ENCODE assay signal across 1 cellular context in genomic region chr12:43728117-43728516, GRCh38.
A peak's percentile ranks its signal among the peaks of the same experiment; 100 is the strongest.
TF ChIP-seq lines count a peak whose summit lies in the region.

No MANE protein-coding gene starts in this region.

TF ChIP-seq in HepG2, 621 proteins besides CTCF, POLR2A, EP300 and RAD21:
- TF ChIP-seq IRX3 (CRISPR knock-in tag; IDR thresholded peaks at IDR 0.05; ENCODE audit: borderline replicate concordance, low read depth): no peak
- no peak for TF ChIP-seq XBP1 (CRISPR knock-in tag; IDR thresholded peaks at IDR 0.05)
- no peak for TF ChIP-seq AFF4 (CRISPR knock-in tag; IDR thresholded peaks at IDR 0.05)
- TF ChIP-seq ZNF530 (CRISPR knock-in tag; IDR thresholded peaks at IDR 0.05; ENCODE audit: low read depth): no peak
- TF ChIP-seq ZNF20 (CRISPR knock-in tag; IDR thresholded peaks at IDR 0.05): no peak
- TF ChIP-seq THYN1 (CRISPR knock-in tag; IDR thresholded peaks at IDR 0.05; ENCODE audit: borderline replicate concordance, low read depth): no peak
- TF ChIP-seq PBX2 (CRISPR knock-in tag; IDR thresholded peaks at IDR 0.05): no peak
- no peak for TF ChIP-seq ATRX (CRISPR knock-in tag; IDR thresholded peaks at IDR 0.05; ENCODE audit: borderline replicate concordance)
- no peak for TF ChIP-seq ZNF607 (CRISPR knock-in tag; IDR thresholded peaks at IDR 0.05; ENCODE audit: borderline replicate concordance)
- TF ChIP-seq LBX2 (CRISPR knock-in tag; IDR thresholded peaks at IDR 0.05; ENCODE audit: borderline replicate concordance): no peak
- peak; percentile 34; the same call in 1 of the 2 replicates for TF ChIP-seq ONECUT2 (CRISPR knock-in tag; IDR thresholded peaks at IDR 0.05)
- no peak for TF ChIP-seq HBP1 (CRISPR knock-in tag; IDR thresholded peaks at IDR 0.05; ENCODE audit: low read depth)
- TF ChIP-seq, protein P1, sequence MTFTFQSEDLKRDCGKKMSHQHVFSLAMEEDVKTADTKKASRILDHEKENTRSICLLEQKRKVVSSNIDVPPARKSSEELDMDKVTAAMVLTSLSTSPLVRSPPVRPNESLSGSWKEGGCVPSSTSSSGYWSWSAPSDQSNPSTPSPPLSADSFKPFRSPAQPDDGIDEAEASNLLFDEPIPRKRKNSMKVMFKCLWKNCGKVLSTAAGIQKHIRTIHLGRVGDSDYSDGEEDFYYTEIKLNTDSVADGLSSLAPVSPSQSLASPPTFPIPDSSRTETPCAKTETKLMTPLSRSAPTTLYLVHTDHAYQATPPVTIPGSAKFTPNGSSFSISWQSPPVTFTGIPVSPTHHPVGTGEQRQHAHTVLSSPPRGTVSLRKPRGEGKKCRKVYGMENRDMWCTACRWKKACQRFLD (CRISPR knock-in tag; IDR thresholded peaks at IDR 0.05; ENCODE audit: borderline replicate concordance): no peak
- 0 out of 2 replicates have a peak, but pooled peaks have one; percentile 45 for TF ChIP-seq KAT2B (IDR thresholded peaks at IDR 0.05; ENCODE audit: borderline replicate concordance, low read depth, low read length)
- no peak for TF ChIP-seq ZNF34 (CRISPR knock-in tag; IDR thresholded peaks at IDR 0.05; ENCODE audit: borderline replicate concordance)
- no peak for TF ChIP-seq ZFP37 (CRISPR knock-in tag; IDR thresholded peaks at IDR 0.05; ENCODE audit: borderline replicate concordance)
